8 cellular contexts compared by ENCODE assay signal in the genomic region with DNA sequence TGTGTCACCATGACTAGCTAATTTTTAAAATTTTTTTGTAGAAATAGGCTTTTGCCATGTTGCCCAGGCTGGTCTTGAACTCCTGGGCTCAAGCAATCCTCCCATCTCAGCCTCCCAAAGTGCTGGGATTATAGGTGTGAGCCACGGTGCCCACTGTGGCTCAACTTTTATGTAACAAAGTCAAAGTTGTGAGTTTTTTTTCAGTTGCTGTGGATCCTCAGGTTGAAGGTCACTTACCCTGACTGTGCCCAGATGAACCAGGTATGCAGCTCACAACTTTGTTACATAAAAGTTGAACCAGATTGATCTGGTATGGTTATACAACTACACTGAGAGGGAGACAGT. TPM values are rescaled to one million over a fixed set of nuclear protein-coding genes. Genes with fewer than 3 reads are reported as not detected.
"Had no signal": no experiment of that assay in that cellular context is flagged by ENCODE, and none has a peak within 500 bp of the region (broad histone marks: within the 10 kb centered on the region; RNA-seq: fewer than 3 reads in every experiment).

No MANE protein-coding gene starts in this region.

RNA-seq across cellular contexts. Expression of gene GSTT2B, which starts 40.8 kb away (rescaled TPM):
- total RNA-seq: activated CD4-positive, alpha-beta T cell treated with anti-CD3 and anti-CD28 coated beads for 36 hours; activated naive CD8-positive, alpha-beta T cell treated with anti-CD3 and anti-CD28 coated beads for 36 hours; natural killer cell treated with Interleukin-12 subunit alpha and Interleukin-12 subunit beta and Interleukin-15 and Interleukin-18, amount 100 ng/mL, for 72 hours; T-cell had no signal
- polyA plus RNA-seq: immature natural killer cell had no signal

RNA-seq across cellular contexts. Expression of gene DDTL, which starts 46.4 kb away (rescaled TPM):
- total RNA-seq: activated naive CD8-positive, alpha-beta T cell treated with anti-CD3 and anti-CD28 coated beads for 36 hours; epithelial cell of proximal tubule had no signal

RNA-seq across cellular contexts. Expression of gene GSTT2, which starts 59.7 kb away (rescaled TPM):
- total RNA-seq: activated CD4-positive, alpha-beta T cell treated with anti-CD3 and anti-CD28 coated beads for 36 hours; activated naive CD8-positive, alpha-beta T cell treated with anti-CD3 and anti-CD28 coated beads for 36 hours; body of pancreas; epithelial cell of proximal tubule; mesenteric fat pad; T-cell had no signal
- polyA plus RNA-seq: immature natural killer cell had no signal
